In genomic region chr1:91349524-91349923, GRCh38 we compare ENCODE assay signal across 17 cellular contexts. TPM values are rescaled to one million over a fixed set of nuclear protein-coding genes. Genes with fewer than 3 reads are reported as not detected.
"Had no signal": no experiment of that assay in that cellular context is flagged by ENCODE, and none has a peak within 500 bp of the region (broad histone marks: within the 10 kb centered on the region; RNA-seq: fewer than 3 reads in every experiment).

No MANE protein-coding gene starts in this region.

- DNase-seq: activated CD4-positive, alpha-beta memory T cell treated with anti-CD3 and anti-CD28 coated beads for 36 hours; activated CD4-positive, alpha-beta T cell treated with anti-CD3 and anti-CD28 coated beads for 36 hours; activated T-cell treated with anti-CD3 and anti-CD28 coated beads for 4 hours; amygdala; body of pancreas; central memory CD4-positive, alpha-beta T cell; colonic mucosa; heart right ventricle; immature natural killer cell; natural killer cell; stimulated activated naive B cell treated with anti-CD40 and anti-IgM and Interleukin-4, amounts not matched to agents 10 μg/mL and 1 μg/mL and 100 μg/mL, for 72 hours; thyroid gland; uterus had no signal

- H3K4me3 ChIP-seq: body of pancreas, colonic mucosa, heart right ventricle, thyroid gland, uterus had no signal

- H3K79me2 ChIP-seq: parathyroid adenoma had no signal

- ATAC-seq: activated CD4-positive, alpha-beta T cell treated with anti-CD3 and anti-CD28 coated beads for 36 hours; body of pancreas; heart right ventricle; natural killer cell; stimulated activated naive B cell treated with anti-CD40 and anti-IgM and Interleukin-4, amounts not matched to agents 10 μg/mL and 1 μg/mL and 100 μg/mL, for 72 hours; WTC11 had no signal

- H3K9me3 ChIP-seq: colonic mucosa, thyroid gland, uterus had no signal

- H3K27me3 ChIP-seq: body of pancreas, colonic mucosa, heart right ventricle, neutrophil, thyroid gland, uterus had no signal

- H3K9ac ChIP-seq: parathyroid adenoma had no signal

- H3K27ac ChIP-seq: body of pancreas, colonic mucosa, heart right ventricle, neutrophil, parathyroid adenoma, thyroid gland, uterus had no signal

- H3K4me1 ChIP-seq: body of pancreas, colonic mucosa, heart right ventricle, parathyroid adenoma, thyroid gland, uterus had no signal

- H2AFZ ChIP-seq: parathyroid adenoma had no signal

- H3K36me3 ChIP-seq: colonic mucosa, neutrophil, thyroid gland, uterus had no signal

RNA-seq across cellular contexts. Expression of gene HFM1, which starts 55.1 kb away (rescaled TPM):
- total RNA-seq: activated CD4-positive, alpha-beta memory T cell treated with anti-CD3 and anti-CD28 coated beads for 36 hours; activated CD4-positive, alpha-beta T cell treated with anti-CD3 and anti-CD28 coated beads for 36 hours; T-helper 2 cell treated with Interferon-gamma antibody and Interleukin-4, amounts not matched to agents 100 ng/mL and 5 ng/mL, for 36 hours had no signal
- polyA plus RNA-seq: immature natural killer cell had no signal
